39 cellular contexts compared by ENCODE assay signal in genomic region chr17:8656693-8657092, GRCh38.
"Had no signal": no experiment of that assay in that cellular context is flagged by ENCODE, and none has a peak within 500 bp of the region (broad histone marks: within the 10 kb centered on the region; RNA-seq: fewer than 3 reads in every experiment).

No MANE protein-coding gene starts in this region.

- H3K27ac Mint-ChIP-seq: activated CD4-positive, alpha-beta memory T cell treated with anti-CD3 and anti-CD28 coated beads, Interleukin-2, amount 10 ng/mL, durations not matched to agents 7 days and 5 days; activated CD4-positive, alpha-beta T cell treated with anti-CD3 and anti-CD28 coated beads for 36 hours; activated CD4-positive, alpha-beta T cell treated with anti-CD3 and anti-CD28 coated beads, Interleukin-2, amount 10 ng/mL, durations not matched to agents 7 days and 5 days; activated CD8-positive, alpha-beta memory T cell treated with anti-CD3 and anti-CD28 coated beads, Interleukin-2, amount 10 ng/mL, durations not matched to agents 7 days and 5 days; activated CD8-positive, alpha-beta T cell treated with anti-CD3 and anti-CD28 coated beads, Interleukin-2, amount 10 ng/mL, durations not matched to agents 7 days and 5 days; activated naive CD4-positive, alpha-beta T cell treated with anti-CD3 and anti-CD28 coated beads for 36 hours; activated naive CD4-positive, alpha-beta T cell treated with anti-CD3 and anti-CD28 coated beads, Interleukin-2, amount 50 U/mL, for 72 hours; activated naive CD8-positive, alpha-beta T cell treated with anti-CD3 and anti-CD28 coated beads for 36 hours; activated T-cell treated with anti-CD3 and anti-CD28 coated beads, Interleukin-2, amount 50 U/mL, for 24 hours; activated T-cell treated with anti-CD3 and anti-CD28 coated beads, Interleukin-2, amount 50 U/mL, for 72 hours; activated T-helper 1 cell treated with anti-CD3 and anti-CD28 coated beads, Interleukin-12 subunit alpha, Interleukin-12 subunit beta, Interleukin-2, Interleukin-4 antibody, amounts not matched to agents 30 ng/mL and 10 ng/mL and 1 ng/mL, durations not matched to agents 14 hours and 24 hours and 36 hours; activated T-helper 17 cell treated with anti-CD3 and anti-CD28 coated beads, Interleukin-2, amount 50 U/mL, for 72 hours; T-helper 1 cell treated with Interleukin-12 subunit alpha and Interleukin-12 subunit beta and Interleukin-4 antibody, amounts not matched to agents 30 μg/mL and 1 μg/mL, for 36 hours; T-helper 2 cell treated with Interferon-gamma antibody and Interleukin-4, amounts not matched to agents 5 μg/mL and 100 μg/mL, for 36 hours; WTC11 had no signal

- H3K27me3 ChIP-seq: adrenal gland, body of pancreas, brain microvascular endothelial cell, breast epithelium had no signal

- H3K4me1 Mint-ChIP-seq: activated CD4-positive, alpha-beta memory T cell treated with anti-CD3 and anti-CD28 coated beads, Interleukin-2, amount 10 ng/mL, durations not matched to agents 7 days and 5 days; activated CD4-positive, alpha-beta T cell treated with anti-CD3 and anti-CD28 coated beads for 36 hours; WTC11 had no signal

- FAIRE-seq: astrocyte, TTC549 had no signal

- H3K36me3 Mint-ChIP-seq: activated CD8-positive, alpha-beta memory T cell treated with anti-CD3 and anti-CD28 coated beads, Interleukin-2, amount 10 ng/mL, durations not matched to agents 7 days and 5 days; activated naive CD8-positive, alpha-beta T cell treated with anti-CD3 and anti-CD28 coated beads for 36 hours had no signal

- H3K4me3 Mint-ChIP-seq: activated CD4-positive, alpha-beta memory T cell treated with anti-CD3 and anti-CD28 coated beads, Interleukin-2, amount 10 ng/mL, durations not matched to agents 7 days and 5 days; activated CD4-positive, alpha-beta T cell treated with anti-CD3 and anti-CD28 coated beads for 36 hours; activated CD4-positive, alpha-beta T cell treated with anti-CD3 and anti-CD28 coated beads, Interleukin-2, amount 10 ng/mL, durations not matched to agents 7 days and 5 days; activated CD8-positive, alpha-beta memory T cell treated with anti-CD3 and anti-CD28 coated beads, Interleukin-2, amount 10 ng/mL, durations not matched to agents 7 days and 5 days; activated CD8-positive, alpha-beta T cell treated with anti-CD3 and anti-CD28 coated beads, Interleukin-2, amount 10 ng/mL, durations not matched to agents 7 days and 5 days; activated naive CD4-positive, alpha-beta T cell treated with anti-CD3 and anti-CD28 coated beads for 36 hours; activated naive CD8-positive, alpha-beta T cell treated with anti-CD3 and anti-CD28 coated beads for 36 hours; activated T-cell treated with anti-CD3 and anti-CD28 coated beads, Interleukin-2, amount 50 U/mL, for 24 hours; activated T-cell treated with anti-CD3 and anti-CD28 coated beads, Interleukin-2, amount 50 U/mL, for 72 hours; activated T-helper 1 cell treated with anti-CD3 and anti-CD28 coated beads, Interleukin-12 subunit alpha, Interleukin-12 subunit beta, Interleukin-2, Interleukin-4 antibody, amounts not matched to agents 30 ng/mL and 10 ng/mL and 1 ng/mL, durations not matched to agents 14 hours and 24 hours and 36 hours; activated T-helper 17 cell treated with anti-CD3 and anti-CD28 coated beads, Interleukin-2, amount 50 U/mL, for 72 hours; T-helper 1 cell treated with Interleukin-12 subunit alpha and Interleukin-12 subunit beta and Interleukin-4 antibody, amounts not matched to agents 30 μg/mL and 1 μg/mL, for 36 hours; T-helper 2 cell treated with Interferon-gamma antibody and Interleukin-4, amounts not matched to agents 5 μg/mL and 100 μg/mL, for 36 hours; WTC11 had no signal

- ATAC-seq: activated CD4-positive, alpha-beta T cell treated with anti-CD3 and anti-CD28 coated beads for 36 hours; activated CD4-positive, CD25-positive, alpha-beta regulatory T cell treated with anti-CD3 and anti-CD28 coated beads, Interleukin-2, amount 50 U/mL, for 24 hours; activated CD8-positive, alpha-beta memory T cell treated with anti-CD3 and anti-CD28 coated beads, Interleukin-2, amount 10 ng/mL, durations not matched to agents 7 days and 5 days; activated CD8-positive, alpha-beta T cell treated with anti-CD3 and anti-CD28 coated beads, Interleukin-2, amount 10 ng/mL, durations not matched to agents 7 days and 5 days; activated naive CD4-positive, alpha-beta T cell treated with anti-CD3 and anti-CD28 coated beads, Interleukin-2, amount 50 U/mL, for 72 hours; activated T-cell treated with anti-CD3 and anti-CD28 coated beads, Interleukin-2, amount 50 U/mL, for 72 hours; activated T-helper 17 cell treated with anti-CD3 and anti-CD28 coated beads, Interleukin-2, amount 50 U/mL, for 72 hours; body of pancreas; WTC11 had no signal

- H3K4me3 ChIP-seq: adrenal gland, body of pancreas, breast epithelium had no signal

- H3K4me1 ChIP-seq: adrenal gland, body of pancreas, breast epithelium had no signal

- H3K9me3 Mint-ChIP-seq: activated CD4-positive, alpha-beta memory T cell treated with anti-CD3 and anti-CD28 coated beads, Interleukin-2, amount 10 ng/mL, durations not matched to agents 7 days and 5 days; activated naive CD8-positive, alpha-beta T cell treated with anti-CD3 and anti-CD28 coated beads for 36 hours; T-helper 1 cell treated with Interleukin-12 subunit alpha and Interleukin-12 subunit beta and Interleukin-4 antibody, amounts not matched to agents 30 μg/mL and 1 μg/mL, for 36 hours had no signal

- DNase-seq: activated CD4-positive, alpha-beta memory T cell treated with anti-CD3 and anti-CD28 coated beads, Interleukin-2, amount 10 ng/mL, durations not matched to agents 7 days and 5 days; activated CD4-positive, alpha-beta T cell treated with anti-CD3 and anti-CD28 coated beads for 1 hour; activated CD4-positive, alpha-beta T cell treated with anti-CD3 and anti-CD28 coated beads for 36 hours; activated CD4-positive, alpha-beta T cell treated with anti-CD3 and anti-CD28 coated beads for 48 hours; activated CD4-positive, alpha-beta T cell treated with anti-CD3 and anti-CD28 coated beads, Interleukin-2, amount 10 ng/mL, durations not matched to agents 7 days and 5 days; activated CD4-positive, alpha-beta T cell treated with anti-CD3 and anti-CD28 coated beads, Interleukin-2, amount 50 U/mL, for 48 hours; activated CD4-positive, CD25-positive, alpha-beta regulatory T cell; activated CD8-positive, alpha-beta memory T cell treated with anti-CD3 and anti-CD28 coated beads for 24 hours; activated CD8-positive, alpha-beta memory T cell treated with anti-CD3 and anti-CD28 coated beads, Interleukin-2, amount 10 ng/mL, durations not matched to agents 7 days and 5 days; activated CD8-positive, alpha-beta memory T cell treated with anti-CD3 and anti-CD28 coated beads, Interleukin-2, amount 50 U/mL, for 48 hours; activated CD8-positive, alpha-beta T cell treated with anti-CD3 and anti-CD28 coated beads, Interleukin-2, amount 10 ng/mL, durations not matched to agents 7 days and 5 days; activated effector memory CD4-positive, alpha-beta T cell treated with anti-CD3 and anti-CD28 coated beads, Interleukin-2, amount 50 U/mL, for 16 hours; activated gamma-delta T cell treated with Interleukin-2 at 50 U/mL for 16 hours; activated naive CD4-positive, alpha-beta T cell; activated naive CD4-positive, alpha-beta T cell treated with anti-CD3 and anti-CD28 coated beads for 36 hours; activated naive CD4-positive, alpha-beta T cell treated with anti-CD3 and anti-CD28 coated beads, Interleukin-2, amount 50 U/mL, for 16 hours; activated naive CD8-positive, alpha-beta T cell treated with anti-CD3 and anti-CD28 coated beads for 36 hours; activated T-cell treated with anti-CD3 and anti-CD28 coated beads, Interleukin-2, amount 50 U/mL, for 24 hours; activated T-cell treated with anti-CD3 and anti-CD28 coated beads, Interleukin-2, amount 50 U/mL, for 72 hours; adrenal gland; amniotic stem cell; aorta; body of pancreas; brain microvascular endothelial cell; central memory CD4-positive, alpha-beta T cell; T-helper 1 cell; T-helper 2 cell; T-helper 9 cell; WERI-Rb-1 had no signal

- H3K9me3 ChIP-seq: adrenal gland had no signal

- H3K36me3 ChIP-seq: adrenal gland, brain microvascular endothelial cell, breast epithelium, WERI-Rb-1 had no signal

- H3K27ac ChIP-seq: adrenal gland, body of pancreas, brain microvascular endothelial cell, breast epithelium, WERI-Rb-1 had no signal
